In genomic region chr15:81284256-81285031, GRCh38 we compare ENCODE assay signal across 12 cellular contexts. TPM values are rescaled to one million over a fixed set of nuclear protein-coding genes. Genes with fewer than 3 reads are reported as not detected.
DNase-seq lines count a peak whose midpoint lies in the region; ATAC-seq and TF ChIP-seq lines count a peak whose summit lies in the region.
"Had no signal": no experiment of that assay in that cellular context is flagged by ENCODE, and none has a peak within 500 bp of the region (broad histone marks: within the 10 kb centered on the region; RNA-seq: fewer than 3 reads in every experiment).

No MANE protein-coding gene starts in this region.

- H3K36me3 Mint-ChIP-seq in natural killer cell treated with Interleukin-12 subunit alpha and Interleukin-12 subunit beta and Interleukin-15 and Interleukin-18, amount 100 ng/mL, for 72 hours: peaks cover 8% of the 10 kb centered on the region
- peaks cover 7% of the 10 kb centered on the region for H3K36me3 Mint-ChIP-seq in natural killer cell
- peaks cover 43% of the 10 kb centered on the region for H3K36me3 Mint-ChIP-seq in activated naive CD8-positive, alpha-beta T cell treated with anti-CD3 and anti-CD28 coated beads, Interleukin-2, amount 50 U/mL, for 24 hours (ENCODE audit: low read depth)

- no peak for TF ChIP-seq CTCF in natural killer cell (IDR thresholded peaks at IDR 0.05)

- intact Hi-C loops in natural killer cell (cut with micrococcal nuclease): loop anchor here (5.0 kb wide), 1 partner anchor 38 kb away; the partner anchor contains the start of gene STARD5

- peaks cover 24 to 40% of the 10 kb centered on the region in 2 donors for H3K4me1 Mint-ChIP-seq in natural killer cell treated with Interleukin-12 subunit alpha and Interleukin-12 subunit beta and Interleukin-15 and Interleukin-18, amount 100 ng/mL, for 72 hours (ENCODE audit: low read depth in 2 of 2)
- H3K4me1 Mint-ChIP-seq in natural killer cell: peaks cover 31 to 35% of the 10 kb centered on the region in 2 donors
- H3K4me1 Mint-ChIP-seq in activated naive CD8-positive, alpha-beta T cell treated with anti-CD3 and anti-CD28 coated beads, Interleukin-2, amount 50 U/mL, for 24 hours: peaks cover 67% of the 10 kb centered on the region

- H3K9me3 Mint-ChIP-seq in natural killer cell treated with Interleukin-12 subunit alpha and Interleukin-12 subunit beta and Interleukin-15 and Interleukin-18, amount 100 ng/mL, for 72 hours: peaks cover 8% of the 10 kb centered on the region
- H3K9me3 Mint-ChIP-seq in natural killer cell: peaks cover 0 to 3% of the 10 kb centered on the region in 2 donors
- peaks cover 22% of the 10 kb centered on the region for H3K9me3 Mint-ChIP-seq in activated naive CD8-positive, alpha-beta T cell treated with anti-CD3 and anti-CD28 coated beads, Interleukin-2, amount 50 U/mL, for 24 hours

- H3K27ac Mint-ChIP-seq in natural killer cell treated with Interleukin-12 subunit alpha and Interleukin-12 subunit beta and Interleukin-15 and Interleukin-18, amount 100 ng/mL, for 72 hours: no peak overlapping the region
- peak overlapping the region in 1 of 2 donors; percentile 93 for H3K27ac Mint-ChIP-seq in natural killer cell
- peak overlapping the region; percentile 97 for H3K27ac Mint-ChIP-seq in activated naive CD8-positive, alpha-beta T cell treated with anti-CD3 and anti-CD28 coated beads, Interleukin-2, amount 50 U/mL, for 24 hours

- H3K4me3 Mint-ChIP-seq in natural killer cell treated with Interleukin-12 subunit alpha and Interleukin-12 subunit beta and Interleukin-15 and Interleukin-18, amount 100 ng/mL, for 72 hours: no peak overlapping the region
- H3K4me3 Mint-ChIP-seq in natural killer cell: no peak overlapping the region
- peak overlapping the region; percentile 84 for H3K4me3 Mint-ChIP-seq in activated naive CD8-positive, alpha-beta T cell treated with anti-CD3 and anti-CD28 coated beads, Interleukin-2, amount 50 U/mL, for 24 hours

- ATAC-seq in natural killer cell treated with Interleukin-12 subunit alpha and Interleukin-12 subunit beta and Interleukin-15 and Interleukin-18, amount 100 ng/mL, for 72 hours: no peak
- no peak for ATAC-seq in natural killer cell
- peak; percentile 55 for ATAC-seq in HG03378 (IDR thresholded peaks at IDR 0.05; ENCODE audit: unreplicated experiment)
- ATAC-seq in activated naive CD8-positive, alpha-beta T cell treated with anti-CD3 and anti-CD28 coated beads, Interleukin-2, amount 50 U/mL, for 24 hours: no peak
- no peak for ATAC-seq in HG02970 (IDR thresholded peaks at IDR 0.05; ENCODE audit: low FRiP score, unreplicated experiment)
- ATAC-seq: mucosa of descending colon had no signal

- H3K27me3 Mint-ChIP-seq in natural killer cell treated with Interleukin-12 subunit alpha and Interleukin-12 subunit beta and Interleukin-15 and Interleukin-18, amount 100 ng/mL, for 72 hours: no peaks in the 10 kb centered on the region
- no peaks in the 10 kb centered on the region for H3K27me3 Mint-ChIP-seq in natural killer cell (ENCODE audit: low read depth in 2 of 2)
- H3K27me3 Mint-ChIP-seq in activated naive CD8-positive, alpha-beta T cell treated with anti-CD3 and anti-CD28 coated beads, Interleukin-2, amount 50 U/mL, for 24 hours: no peaks in the 10 kb centered on the region

- DNase-seq in natural killer cell treated with Interleukin-12 subunit alpha and Interleukin-12 subunit beta and Interleukin-15 and Interleukin-18, amount 100 ng/mL, for 72 hours (ENCODE audit: low spot score): peak; percentile 10
- DNase-seq in natural killer cell (no peak), putamen (ENCODE audit: low spot score) (no peak), cortex of kidney (lab: John Stamatoyannopoulos, UW) (no peak), NCI-H2196 treated with DMSO at 0.1 percent for 48 hours (lab: John Stamatoyannopoulos, UW; ENCODE audit: unreplicated experiment) (no peak)
- no peak for DNase-seq in activated naive CD8-positive, alpha-beta T cell treated with anti-CD3 and anti-CD28 coated beads, Interleukin-2, amount 50 U/mL, for 24 hours
- DNase-seq: HCEC 1CT, IMR-90, mucosa of descending colon, NCI-H510A had no signal

RNA-seq across cellular contexts. Expression of gene STARD5, which starts 39.5 kb away (rescaled TPM):
- 1 to 10 TPM; 6.2 to 7.8 TPM for total RNA-seq in natural killer cell treated with Interleukin-12 subunit alpha and Interleukin-12 subunit beta and Interleukin-15 and Interleukin-18, amount 100 ng/mL, for 72 hours
- total RNA-seq in natural killer cell: 1 to 10 TPM; 4.7 to 6.6 (median 6.3) TPM
